Comparison of ENCODE assay signal across 1 cellular context in genomic region chr6:127266892-127267741, GRCh38.
TF ChIP-seq lines count a peak whose summit lies in the region.

No MANE protein-coding gene starts in this region.

TF ChIP-seq in K562, 482 proteins besides CTCF, POLR2A, EP300 and RAD21 (continued from another document and continues in another):
- TF ChIP-seq REST (CRISPR knock-in tag; IDR thresholded peaks at IDR 0.05; ENCODE audit: low read depth), result no peak; the same call in 1 of the 2 replicates
- no peak for TF ChIP-seq RBM15 (IDR thresholded peaks at IDR 0.05; ENCODE audit: insufficient read depth, low read length)
- TF ChIP-seq ZBTB5 (IDR thresholded peaks at IDR 0.05), result no peak
- TF ChIP-seq ZFP91 (CRISPR knock-in tag; IDR thresholded peaks at IDR 0.05), result no peak
- TF ChIP-seq CREB3 (tag; conservative IDR thresholded peaks at IDR 0.05; ENCODE audit: low read depth), result no peak
- TF ChIP-seq HMBOX1 (IDR thresholded peaks at IDR 0.05), result no peak
- TF ChIP-seq BRF1 (IDR thresholded peaks at IDR 0.05; ENCODE audit: borderline replicate concordance, extremely low read depth, insufficient read length), result no peak
- no peak for TF ChIP-seq ZNF589 (CRISPR knock-in tag; IDR thresholded peaks at IDR 0.05; ENCODE audit: low read depth)
- TF ChIP-seq ZNF668 (CRISPR knock-in tag; IDR thresholded peaks at IDR 0.05), result no peak
- no peak for TF ChIP-seq AFF1 (IDR thresholded peaks at IDR 0.05; ENCODE audit: low read depth in 1 of 2, partially characterized antibody in 2 of 2)
- 0 out of 2 replicates have a peak, but pooled peaks have one; percentile 58 for TF ChIP-seq E2F3 (CRISPR knock-in tag; IDR thresholded peaks at IDR 0.05)
- TF ChIP-seq ZNF140 (CRISPR knock-in tag; IDR thresholded peaks at IDR 0.05), result no peak
- TF ChIP-seq ZBTB17 (CRISPR knock-in tag; IDR thresholded peaks at IDR 0.05), result no peak; the same call in 1 of the 2 replicates
- TF ChIP-seq KAT7 (CRISPR knock-in tag; IDR thresholded peaks at IDR 0.05; ENCODE audit: borderline replicate concordance), result peak; percentile 91; the same call in 1 of the 2 replicates
- no peak for TF ChIP-seq ZNF324 (CRISPR knock-in tag; IDR thresholded peaks at IDR 0.05)
- TF ChIP-seq GABPB1 (CRISPR knock-in tag; IDR thresholded peaks at IDR 0.05), result no peak; the same call in none of the 2 replicates
- no peak for TF ChIP-seq ATF7 (IDR thresholded peaks at IDR 0.05)
- TF ChIP-seq GTF3C2 (IDR thresholded peaks at IDR 0.05; ENCODE audit: borderline replicate concordance, extremely low read depth, insufficient read length), result no peak
- no peak for TF ChIP-seq ZNF592 (IDR thresholded peaks at IDR 0.05)
- TF ChIP-seq SIRT6 (IDR thresholded peaks at IDR 0.05; ENCODE audit: low read depth, low read length), result no peak
- TF ChIP-seq PHF8 (IDR thresholded peaks at IDR 0.05; ENCODE audit: borderline replicate concordance, low read length), result peak; percentile 99
- no peak for TF ChIP-seq NFE2 (IDR thresholded peaks at IDR 0.05; ENCODE audit: low read depth)
- TF ChIP-seq ZFP1 (CRISPR knock-in tag; IDR thresholded peaks at IDR 0.05), result no peak
- TF ChIP-seq CBFA2T3 (IDR thresholded peaks at IDR 0.05), result no peak
- TF ChIP-seq ZNF395 (CRISPR knock-in tag; IDR thresholded peaks at IDR 0.05), result no peak
- no peak for TF ChIP-seq TARDBP (IDR thresholded peaks at IDR 0.05)
- no peak for TF ChIP-seq SNAPC5 (CRISPR knock-in tag; IDR thresholded peaks at IDR 0.05)
- TF ChIP-seq ZNF224 (CRISPR knock-in tag; IDR thresholded peaks at IDR 0.05), result no peak
- no peak; the same call in 1 of the 2 replicates for TF ChIP-seq USF1 (CRISPR knock-in tag; IDR thresholded peaks at IDR 0.05)
- no peak for TF ChIP-seq PURB (CRISPR knock-in tag; IDR thresholded peaks at IDR 0.05; ENCODE audit: low read depth)
- no peak for TF ChIP-seq HMGN3 (IDR thresholded peaks at IDR 0.05; ENCODE audit: borderline replicate concordance, extremely low read depth, insufficient read length, low read depth, low read length)
